In genomic region chr13:114130708-114131580, GRCh38 we compare ENCODE assay signal across 9 cellular contexts. TPM values are rescaled to one million over a fixed set of nuclear protein-coding genes. Genes with fewer than 3 reads are reported as not detected.
DNase-seq lines count a peak whose midpoint lies in the region; ATAC-seq, FAIRE-seq and TF ChIP-seq lines count a peak whose summit lies in the region.
"Had no signal": no experiment of that assay in that cellular context is flagged by ENCODE, and none has a peak within 500 bp of the region (broad histone marks: within the 10 kb centered on the region; RNA-seq: fewer than 3 reads in every experiment).

No MANE protein-coding gene starts in this region.

- peak; percentile 34 to 36 for ATAC-seq in activated T-cell treated with anti-CD3 and anti-CD28 coated beads, Interleukin-2, amount 50 U/mL, for 72 hours (replicated peaks in 1 of 2)
- ATAC-seq in naive thymus-derived CD8-positive, alpha-beta T cell, result peak; percentile 31 to 55

- H3K79me2 ChIP-seq in fibroblast of lung (ENCODE audit: control insufficient read depth, insufficient read depth, low read length), result peaks cover 64% of the 10 kb centered on the region

- H3K27me3 ChIP-seq in NT2/D1 (ENCODE audit: insufficient read depth, insufficient read length) (peaks cover 25% of the 10 kb centered on the region), fibroblast of lung (ENCODE audit: control insufficient read depth, insufficient read depth, low read length) (no peaks in the 10 kb centered on the region)

- peaks cover 62% of the 10 kb centered on the region for H3K4me1 Mint-ChIP-seq in activated T-cell treated with anti-CD3 and anti-CD28 coated beads, Interleukin-2, amount 50 U/mL, for 72 hours (ENCODE audit: low read depth)
- H3K4me1 Mint-ChIP-seq in naive thymus-derived CD8-positive, alpha-beta T cell, result peaks cover 49 to 74% (median 66%) of the 10 kb centered on the region in 4 donors

- no peak for TF ChIP-seq CTCF in fibroblast of lung (conservative IDR thresholded peaks at IDR 0.05 in 1 of 2, IDR thresholded peaks at IDR 0.05 in 1 of 2; ENCODE audit: low read depth in 1 of 2, low read length in 2 of 2)

- peaks cover 14 to 16% of the 10 kb centered on the region in 2 donors for H3K36me3 Mint-ChIP-seq in activated T-cell treated with anti-CD3 and anti-CD28 coated beads, Interleukin-2, amount 50 U/mL, for 72 hours (ENCODE audit: insufficient read depth in 2 of 2)
- H3K36me3 Mint-ChIP-seq in naive thymus-derived CD8-positive, alpha-beta T cell, result peaks cover 11 to 23% (median 14%) of the 10 kb centered on the region in 3 donors

- peak; percentile 55 for FAIRE-seq in urothelium cell line (lab: Jason Lieb, UNC)

- peak overlapping the region; percentile 96 for H3K27ac ChIP-seq in fibroblast of lung (ENCODE audit: insufficient read depth, low read length)

- H3K4me3 ChIP-seq in NT2/D1 (ENCODE audit: insufficient read length, low read depth), result peak overlapping the region; percentile 72
- peak overlapping the region; percentile 79 to 98 (median 86) for H3K4me3 ChIP-seq in fibroblast of lung (replicated peaks in 1 of 4; ENCODE audit: control extremely low read depth in 1 of 4, insufficient read depth in 1 of 4, low read depth in 3 of 4, low read length in 4 of 4)

- no peaks in the 10 kb centered on the region for H4K20me1 ChIP-seq in fibroblast of lung (ENCODE audit: control insufficient read depth, extremely low read depth, insufficient read depth, low read length)

- peak overlapping the region; percentile 85 for H3K4me2 ChIP-seq in fibroblast of lung (ENCODE audit: extremely low read depth, insufficient read depth, low read length)

- peak overlapping the region; percentile 72 for H3K27ac Mint-ChIP-seq in activated T-cell treated with anti-CD3 and anti-CD28 coated beads, Interleukin-2, amount 50 U/mL, for 72 hours
- H3K27ac Mint-ChIP-seq in naive thymus-derived CD8-positive, alpha-beta T cell, result peak overlapping the region; percentile 88 to 100 (median 98)

- no peak overlapping the region for H2AFZ ChIP-seq in fibroblast of lung (ENCODE audit: low read length)

- H3K9me3 ChIP-seq in NT2/D1 (ENCODE audit: insufficient read depth, low read length) (no peaks in the 10 kb centered on the region), fibroblast of lung (ENCODE audit: control insufficient read depth, insufficient read depth, low read depth, low read length) (no peaks in the 10 kb centered on the region)

- H3K4me1 ChIP-seq in NT2/D1 (ENCODE audit: insufficient read depth, insufficient read length), result peaks cover 29% of the 10 kb centered on the region
- peaks cover 20% of the 10 kb centered on the region for H3K4me1 ChIP-seq in fibroblast of lung (ENCODE audit: control insufficient read depth, extremely low read depth, insufficient read depth, low read length)

- POLR2A ChIA-PET in naive thymus-derived CD8-positive, alpha-beta T cell (lab: Charles Lee), result interaction anchor here (0.6 to 13.0 kb wide), 22 partner anchors 9 to 205 kb away, joined by 3 to 207 read pairs (median 8); no protein-coding TSS in a partner anchor

- DNase-seq in CD1c-positive myeloid dendritic cell (ENCODE audit: extremely low spot score) (peak; percentile 71), H4 (ENCODE audit: low spot score) (peak; percentile 46), NT2/D1 (ENCODE audit: low read depth, low spot score) (no peak), fibroblast of lung (ENCODE audit: low read depth in 2 of 2) (peak; percentile 82 to 94), urothelium cell line (ENCODE audit: low spot score) (peak; percentile 68), NCI-H128 (lab: John Stamatoyannopoulos, UW; ENCODE audit: unreplicated experiment) (no peak)
- peak; percentile 64 to 65 for DNase-seq in activated T-cell treated with anti-CD3 and anti-CD28 coated beads, Interleukin-2, amount 50 U/mL, for 72 hours
- peak in 9 of 10 donors; percentile 58 to 88 (median 77) for DNase-seq in naive thymus-derived CD8-positive, alpha-beta T cell

- H3K27me3 Mint-ChIP-seq in activated T-cell treated with anti-CD3 and anti-CD28 coated beads, Interleukin-2, amount 50 U/mL, for 72 hours (ENCODE audit: low read depth), result no peaks in the 10 kb centered on the region
- peaks cover 0 to 2% (median 0%) of the 10 kb centered on the region in 5 donors for H3K27me3 Mint-ChIP-seq in naive thymus-derived CD8-positive, alpha-beta T cell

- peak overlapping the region; percentile 81 for H3K9ac ChIP-seq in NT2/D1 (ENCODE audit: insufficient read length, low read depth)
- H3K9ac ChIP-seq in fibroblast of lung (ENCODE audit: insufficient read depth, low read length), result peak overlapping the region; percentile 84

- no peaks in the 10 kb centered on the region for H3K9me3 Mint-ChIP-seq in activated T-cell treated with anti-CD3 and anti-CD28 coated beads, Interleukin-2, amount 50 U/mL, for 72 hours
- H3K9me3 Mint-ChIP-seq in naive thymus-derived CD8-positive, alpha-beta T cell, result peaks cover 0 to 3% (median 0%) of the 10 kb centered on the region in 9 donors

- H3K4me3 Mint-ChIP-seq in activated T-cell treated with anti-CD3 and anti-CD28 coated beads, Interleukin-2, amount 50 U/mL, for 72 hours, result peak overlapping the region; percentile 94 to 95
- peak overlapping the region; percentile 94 to 100 (median 98) for H3K4me3 Mint-ChIP-seq in naive thymus-derived CD8-positive, alpha-beta T cell

- H3K36me3 ChIP-seq in NT2/D1 (ENCODE audit: insufficient read depth, insufficient read length, low read length), result peaks cover 7% of the 10 kb centered on the region
- peaks cover 3% of the 10 kb centered on the region for H3K36me3 ChIP-seq in fibroblast of lung (ENCODE audit: control insufficient read depth, insufficient read depth, low read length)

RNA-seq across cellular contexts. Expression of gene RASA3, which starts 1.5 kb away (rescaled TPM):
- total RNA-seq in H4 (2014; rRNA removed; shearing (Covaris generic)), result 6.3 and 7.1 TPM in 2 replicates
- total RNA-seq in activated T-cell treated with anti-CD3 and anti-CD28 coated beads, Interleukin-2, amount 50 U/mL, for 72 hours, result 10 to 100 TPM; 39.2 to 48.9 TPM
- 21.6 and 26.6 TPM in 2 replicates for total RNA-seq in fibroblast of lung
- polyA plus RNA-seq in fibroblast of lung, result 31.1 and 34.1 TPM in 2 replicates
- 32.0 and 32.4 TPM in 2 replicates for polyA plus RNA-seq in fibroblast of lung (2012)
- polyA minus RNA-seq in fibroblast of lung (ENCODE audit: low replicate concordance), result 20.1 and 29.0 TPM in 2 replicates
- 100 to 1,000 TPM; 194 to 196 TPM for total RNA-seq in naive thymus-derived CD8-positive, alpha-beta T cell
- polyA plus RNA-seq in naive thymus-derived CD8-positive, alpha-beta T cell, result 100 to 1,000 TPM in 2 of 3 donors, 10 to 100 TPM in 1; 62.2 to 169 (median 105) TPM

RNA-seq across cellular contexts. Expression of gene CFAP97D2, which starts 48.1 kb away (rescaled TPM):
- total RNA-seq in H4 (2014; rRNA removed; shearing (Covaris generic)), result not detected in 2 replicates
- total RNA-seq in activated T-cell treated with anti-CD3 and anti-CD28 coated beads, Interleukin-2, amount 50 U/mL, for 72 hours, result 1 to 10 TPM in 1 of 2 donors, under 1 TPM in 1; 0.36 to 1.1 TPM
- not detected in 2 replicates for total RNA-seq in fibroblast of lung
- not detected in 2 replicates for polyA plus RNA-seq in fibroblast of lung
- not detected in 2 replicates for polyA plus RNA-seq in fibroblast of lung (2012)
- polyA minus RNA-seq in fibroblast of lung (ENCODE audit: low replicate concordance), result not detected in 2 replicates
- 1 to 10 TPM; 1.5 to 2.0 TPM for total RNA-seq in naive thymus-derived CD8-positive, alpha-beta T cell
- polyA plus RNA-seq in naive thymus-derived CD8-positive, alpha-beta T cell, result 1 to 10 TPM; 2.6 to 4.8 (median 3.7) TPM
- total RNA-seq: subcutaneous adipose tissue had no signal

Comparison
In these comparisons a context has a peak if more than half of its experiments do, and no peak if none do; other contexts are left out.
1. DNase-seq: peak in CD1c-positive myeloid dendritic cell (single experiment), H4 (single experiment), activated T-cell treated with anti-CD3 and anti-CD28 coated beads, Interleukin-2, amount 50 U/mL, for 72 hours (2 of 2), fibroblast of lung (2 of 2), naive thymus-derived CD8-positive, alpha-beta T cell (9 of 10) and urothelium cell line (single experiment); none in NT2/D1 (single experiment) and NCI-H128 (single experiment).